In the genomic region with DNA sequence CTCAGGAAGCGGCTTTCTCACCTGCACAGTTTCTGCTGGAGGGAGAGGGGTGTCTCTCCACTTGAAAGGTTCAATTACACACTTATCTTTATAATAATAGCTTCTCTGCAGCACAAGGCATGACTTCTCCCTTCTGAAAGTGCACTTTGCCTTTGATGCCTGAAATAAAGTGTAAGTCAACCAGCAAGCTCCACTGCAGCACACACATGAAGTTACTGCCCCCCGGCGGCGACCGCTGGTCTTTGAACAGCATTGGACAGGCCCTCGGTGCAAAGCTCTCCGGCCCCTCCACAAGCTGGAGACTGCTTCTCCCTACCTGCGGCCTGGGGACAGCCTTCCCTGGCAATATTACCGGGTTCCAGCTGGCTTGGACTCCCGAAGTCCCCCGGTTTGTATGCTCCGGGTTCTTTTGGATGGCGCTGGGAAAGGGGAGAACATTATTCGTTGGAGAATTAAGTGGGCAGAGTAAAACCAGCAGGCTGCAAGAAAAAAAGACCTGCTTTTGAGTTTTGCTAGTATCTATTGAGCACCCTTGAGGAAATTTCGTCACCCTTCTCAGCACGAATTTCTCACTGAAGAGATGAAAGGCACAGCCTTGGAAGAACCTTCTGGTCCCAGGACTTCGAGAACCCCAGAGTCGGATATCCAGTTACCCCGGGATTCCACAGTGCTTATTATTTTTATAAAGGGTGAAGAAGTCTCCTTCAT, we compare ENCODE assay signal across 8 cellular contexts. TPM values are rescaled to one million over a fixed set of nuclear protein-coding genes. Genes with fewer than 3 reads are reported as not detected.
DNase-seq lines count a peak whose midpoint lies in the region; TF ChIP-seq lines count a peak whose summit lies in the region.

No MANE protein-coding gene starts in this region.

- H3K27me3 ChIP-seq in Caco-2 (replicated peaks; ENCODE audit: control insufficient read depth, insufficient read depth, low read length) = no peaks in the 10 kb centered on the region; the same call in 1 of the 2 replicates
- H3K27me3 ChIP-seq in effector memory CD4-positive, alpha-beta T cell (replicated peaks; ENCODE audit: control insufficient read depth, insufficient read depth, low read length, poor library complexity, severe bottlenecking) = no peaks in the 10 kb centered on the region

- H3K4me3 Mint-ChIP-seq in Caco-2 (ENCODE audit: unreplicated experiment) (no peak overlapping the region), HFFc6 (no peak overlapping the region)

- CTCF ChIA-PET in Caco-2 (lab: Charles Lee) = interaction anchor here (0.7 to 2.0 kb wide), 17 partner anchors 9 to 241 kb away, joined by 3 to 24 read pairs (median 6); partner anchors contain the start of gene RCAN1

- no peak overlapping the region for H3K27ac Mint-ChIP-seq in Caco-2 (ENCODE audit: unreplicated experiment)
- no peak overlapping the region for H3K27ac Mint-ChIP-seq in HFFc6

- H3K36me3 Mint-ChIP-seq in Caco-2 (ENCODE audit: insufficient read depth, unreplicated experiment) = no peaks in the 10 kb centered on the region
- H3K36me3 Mint-ChIP-seq in HFFc6 (ENCODE audit: low read depth) = no peaks in the 10 kb centered on the region

- peak; percentile 77 to 83 for DNase-seq in Caco-2
- peak; percentile 56 for DNase-seq in HFFc6
- peak; percentile 97 for DNase-seq in NCI-H345 (lab: John Stamatoyannopoulos, UW)
- DNase-seq in activated CD4-positive, alpha-beta T cell treated with anti-CD3 and anti-CD28 coated beads for 24 hours (ENCODE audit: low read depth in 2 of 2) = peak; percentile 38 to 61
- DNase-seq in cerebellum (ENCODE audit: low spot score) = peak; percentile 81
- DNase-seq in left kidney (ENCODE audit: low read depth, low spot score) = peak; percentile 86
- DNase-seq in stimulated activated CD4-positive, alpha-beta T cell treated with anti-CD3 and anti-CD28 coated beads, Interleukin-4, amount 100 ng/mL, for 1 hour = peak; percentile 72
- no peak for DNase-seq in effector memory CD4-positive, alpha-beta T cell

- TF ChIP-seq CTCF in Caco-2 (IDR thresholded peaks at IDR 0.05; ENCODE audit: insufficient read depth in 1 of 2, low read depth in 1 of 2, low read length in 1 of 2, severe bottlenecking in 1 of 2, unreplicated experiment in 1 of 2) (peak; percentile 76 to 84), HFFc6 (IDR thresholded peaks at IDR 0.05) (peak; percentile 87)

- POLR2A ChIA-PET in Caco-2 (lab: Charles Lee) = interaction anchor here (1.4 kb wide), 1 partner anchor 77 kb away, joined by 6 read pairs; no protein-coding TSS in a partner anchor

- no TSS peak for BruUV-seq in Caco-2 (replicated peaks; lab: Mats Ljungman, UMichigan)

- no peak overlapping the region for H3K27ac ChIP-seq in effector memory CD4-positive, alpha-beta T cell (ENCODE audit: insufficient read depth, low read length, poor library complexity, severe bottlenecking)

- H3K9me3 ChIP-seq in Caco-2 = no peaks in the 10 kb centered on the region
- H3K9me3 ChIP-seq in effector memory CD4-positive, alpha-beta T cell (ENCODE audit: control insufficient read depth, low read length) = no peaks in the 10 kb centered on the region

- H3K9me3 Mint-ChIP-seq in Caco-2 (ENCODE audit: unreplicated experiment) (no peaks in the 10 kb centered on the region), HFFc6 (no peaks in the 10 kb centered on the region)

- H3K27me3 Mint-ChIP-seq in Caco-2 (ENCODE audit: insufficient read depth, unreplicated experiment) (no peaks in the 10 kb centered on the region), HFFc6 (ENCODE audit: insufficient read depth) (no peaks in the 10 kb centered on the region; the same call in 1 of the 2 replicates)

- no peak overlapping the region for H3K4me3 ChIP-seq in Caco-2 (ENCODE audit: low read depth, low read length)
- no peak overlapping the region for H3K4me3 ChIP-seq in effector memory CD4-positive, alpha-beta T cell (ENCODE audit: insufficient read depth, low read depth, low read length, poor library complexity, severe bottlenecking)

- H3K4me1 Mint-ChIP-seq in Caco-2 (ENCODE audit: low read depth, unreplicated experiment) (peaks cover 4% of the 10 kb centered on the region), HFFc6 (ENCODE audit: low read depth) (peaks cover 13% of the 10 kb centered on the region)

- no peaks in the 10 kb centered on the region for H3K4me1 ChIP-seq in Caco-2
- no peaks in the 10 kb centered on the region for H3K4me1 ChIP-seq in effector memory CD4-positive, alpha-beta T cell (ENCODE audit: control insufficient read depth, insufficient read depth, low read length, poor library complexity, severe bottlenecking)

- intact Hi-C loops in Caco-2 (cut with micrococcal nuclease; ENCODE audit: unreplicated experiment) = loop anchor here (1.0 to 5.0 kb wide), 2 partner anchors 76 to 93 kb away; no protein-coding TSS in a partner anchor

- no peaks in the 10 kb centered on the region for H3K36me3 ChIP-seq in Caco-2 (ENCODE audit: control insufficient read depth, insufficient read depth, low read length)
- H3K36me3 ChIP-seq in effector memory CD4-positive, alpha-beta T cell (ENCODE audit: control insufficient read depth, insufficient read depth, low read length) = no peaks in the 10 kb centered on the region

RNA-seq across cellular contexts. Expression of gene RCAN1, which starts 11.8 kb away (rescaled TPM):
- total RNA-seq in Caco-2 (2022) = 27.0 and 29.4 TPM in 2 replicates
- total RNA-seq in HFFc6 (2021; fragmentation: NEBNext Ultra II Directional; extraction: Animal tissue kit (Norgen Biotek cat#: 25700)) = 10 to 100 TPM; 60.8 to 87.2 (median 66.1) TPM
- total RNA-seq in cerebellum = 30.2 TPM

Comparison
In these comparisons a context has a peak if more than half of its experiments do, and no peak if none do; other contexts are left out.
1. DNase-seq: peak in Caco-2 (2 of 2), HFFc6 (single experiment), NCI-H345 (single experiment), activated CD4-positive, alpha-beta T cell treated with anti-CD3 and anti-CD28 coated beads for 24 hours (2 of 2), cerebellum (single experiment), left kidney (single experiment) and stimulated activated CD4-positive, alpha-beta T cell treated with anti-CD3 and anti-CD28 coated beads, Interleukin-4, amount 100 ng/mL, for 1 hour (single experiment); none in effector memory CD4-positive, alpha-beta T cell (0 of 3).